ENCODE assay signal across 14 cellular contexts in genomic region chr3:12896206-12896697, GRCh38. TPM values are rescaled to one million over a fixed set of nuclear protein-coding genes. Genes with fewer than 3 reads are reported as not detected.
DNase-seq lines count a peak whose midpoint lies in the region; ATAC-seq, FAIRE-seq and TF ChIP-seq lines count a peak whose summit lies in the region.
"Had no signal": no experiment of that assay in that cellular context is flagged by ENCODE, and none has a peak within 500 bp of the region (broad histone marks: within the 10 kb centered on the region; RNA-seq: fewer than 3 reads in every experiment).

No MANE protein-coding gene starts in this region.

- no peak for TF ChIP-seq CTCF in DND-41 (IDR thresholded peaks at IDR 0.05; ENCODE audit: borderline replicate concordance, extremely low read depth, low read length, poor library complexity, severe bottlenecking)

- no peak overlapping the region for H3K4me3 ChIP-seq in DND-41 (ENCODE audit: low read depth in 1 of 2, low read length in 2 of 2)
- H3K4me3 ChIP-seq: lung, thyroid gland had no signal

- no peaks in the 10 kb centered on the region for H3K9me3 ChIP-seq in DND-41 (ENCODE audit: insufficient read depth, low read length, severe bottlenecking)
- H3K9me3 ChIP-seq: Caco-2, thyroid gland had no signal

- DNase-seq in DND-41 (no peak), MV-4-11 (lab: John Stamatoyannopoulos, UW) (peak; percentile 55), fibroblast of gingiva (ENCODE audit: low read depth) (peak; percentile 26), urothelium cell line (ENCODE audit: low spot score) (no peak), H54 (ENCODE audit: insufficient read length, low spot score) (no peak), DMS153 (lab: John Stamatoyannopoulos, UW) (no peak)
- DNase-seq in naive thymus-derived CD8-positive, alpha-beta T cell, result no peak
- DNase-seq: activated T-cell treated with anti-CD3 and anti-CD28 coated beads, Interleukin-2, amount 50 U/mL, for 72 hours; T1000; thyroid gland had no signal

- no peak overlapping the region for H3K4me2 ChIP-seq in DND-41 (ENCODE audit: insufficient read depth, low read length)

- POLR2A ChIA-PET in naive thymus-derived CD8-positive, alpha-beta T cell (lab: Charles Lee), result no interaction called here

- H3K27me3 ChIP-seq in DND-41 (ENCODE audit: insufficient read depth, low read length, poor library complexity), result no peaks in the 10 kb centered on the region
- H3K27me3 ChIP-seq: thyroid gland had no signal

- FAIRE-seq in urothelium cell line (lab: Jason Lieb, UNC) (no peak), H54 (lab: Jason Lieb, UNC) (no peak)
- FAIRE-seq: bronchial epithelial cell had no signal

- peaks cover 7 to 15% (median 12%) of the 10 kb centered on the region in 4 donors for H3K4me1 Mint-ChIP-seq in naive thymus-derived CD8-positive, alpha-beta T cell

- H4K20me1 ChIP-seq in DND-41 (ENCODE audit: insufficient read depth, low read length), result no peaks in the 10 kb centered on the region

- no peak overlapping the region for H3K4me3 Mint-ChIP-seq in naive thymus-derived CD8-positive, alpha-beta T cell
- H3K4me3 Mint-ChIP-seq: activated T-cell treated with anti-CD3 and anti-CD28 coated beads, Interleukin-2, amount 50 U/mL, for 72 hours had no signal

- TF ChIP-seq POLR2A in H54 (IDR thresholded peaks at IDR 0.05; ENCODE audit: low read depth, low read length), result no peak

- H3K79me2 ChIP-seq in DND-41 (ENCODE audit: insufficient read depth, low read length), result no peaks in the 10 kb centered on the region

- H3K27ac Mint-ChIP-seq in naive thymus-derived CD8-positive, alpha-beta T cell, result peak overlapping the region in 8 of 10 donors; percentile 5 to 95 (median 62)
- H3K27ac Mint-ChIP-seq: activated T-cell treated with anti-CD3 and anti-CD28 coated beads, Interleukin-2, amount 50 U/mL, for 72 hours had no signal

- H2AFZ ChIP-seq in DND-41 (ENCODE audit: low read depth, low read length), result no peak overlapping the region

- no peak overlapping the region for H3K27ac ChIP-seq in DND-41 (ENCODE audit: low read length)
- H3K27ac ChIP-seq: thyroid gland had no signal

- H3K36me3 Mint-ChIP-seq in naive thymus-derived CD8-positive, alpha-beta T cell, result peaks cover 0 to 20% (median 10%) of the 10 kb centered on the region in 3 donors

- peaks cover 4% of the 10 kb centered on the region for H3K4me1 ChIP-seq in DND-41 (ENCODE audit: insufficient read depth, low read length)

- H3K27me3 Mint-ChIP-seq in naive thymus-derived CD8-positive, alpha-beta T cell, result peaks cover 0 to 4% (median 0%) of the 10 kb centered on the region in 5 donors

- ATAC-seq in DND-41 (ENCODE audit: insufficient read depth, low read depth) (0 out of 3 replicates have a peak, but pooled peaks have one; percentile 29), HG03159 (IDR thresholded peaks at IDR 0.05; ENCODE audit: unreplicated experiment) (no peak)
- no peak for ATAC-seq in naive thymus-derived CD8-positive, alpha-beta T cell
- ATAC-seq: activated T-cell treated with anti-CD3 and anti-CD28 coated beads, Interleukin-2, amount 50 U/mL, for 72 hours had no signal

- peaks cover 21% of the 10 kb centered on the region for H3K36me3 ChIP-seq in DND-41 (ENCODE audit: insufficient read depth, low read length)

- no peaks in the 10 kb centered on the region for H3K9me3 Mint-ChIP-seq in naive thymus-derived CD8-positive, alpha-beta T cell
- H3K9me3 Mint-ChIP-seq: activated T-cell treated with anti-CD3 and anti-CD28 coated beads, Interleukin-2, amount 50 U/mL, for 72 hours had no signal

- H3K9ac ChIP-seq in DND-41 (ENCODE audit: low read depth, low read length), result no peak overlapping the region

RNA-seq across cellular contexts. Expression of gene RPL32, which starts 54.9 kb away (rescaled TPM):
- total RNA-seq in naive thymus-derived CD8-positive, alpha-beta T cell, result 1,000 to 10,000 TPM; 4,123 to 4,303 TPM
- polyA plus RNA-seq in naive thymus-derived CD8-positive, alpha-beta T cell, result 1,000 to 10,000 TPM; 4,376 to 5,220 (median 4,420) TPM

Comparison
In these comparisons a context has a peak if more than half of its experiments do, and no peak if none do; other contexts are left out.
1. DNase-seq: peak in MV-4-11 (single experiment) and fibroblast of gingiva (single experiment); none in DND-41 (single experiment), naive thymus-derived CD8-positive, alpha-beta T cell (0 of 10), urothelium cell line (single experiment), H54 (single experiment) and DMS153 (single experiment).